ENCODE assay signal across 15 cellular contexts in the genomic region with DNA sequence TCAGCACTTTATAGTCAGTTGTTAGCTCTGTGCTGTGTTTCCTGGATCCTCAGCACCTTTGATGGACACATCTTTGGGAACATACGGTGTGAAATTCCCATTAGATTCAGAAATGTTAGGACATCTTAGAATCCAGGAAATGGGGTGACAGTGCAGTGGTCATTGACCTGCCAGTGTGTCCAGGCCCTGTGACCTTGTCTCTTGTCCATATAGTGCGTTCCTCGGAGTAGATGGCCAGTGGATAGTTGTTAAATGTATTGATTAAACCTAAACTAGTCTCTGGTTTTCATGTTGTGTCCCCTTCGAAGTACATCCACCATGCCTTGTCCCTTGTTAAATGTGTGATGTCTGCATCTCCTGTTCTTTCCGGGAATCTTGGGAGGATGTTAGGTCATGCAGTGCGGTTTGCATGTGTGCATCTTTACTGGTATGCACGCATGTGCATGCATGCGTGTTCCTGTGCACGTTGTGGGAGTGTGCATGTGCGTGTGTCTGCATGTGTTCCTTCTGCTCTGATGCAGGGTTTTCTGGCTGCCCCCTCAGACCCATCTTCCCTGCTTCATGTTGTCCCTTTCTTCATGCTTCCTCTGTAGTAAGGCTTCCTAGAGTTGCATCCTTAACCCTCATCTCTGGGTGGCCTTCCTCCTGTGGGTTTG. TPM values are rescaled to one million over a fixed set of nuclear protein-coding genes. Genes with fewer than 3 reads are reported as not detected.
DNase-seq lines count a peak whose midpoint lies in the region; ATAC-seq and TF ChIP-seq lines count a peak whose summit lies in the region.
"Had no signal": no experiment of that assay in that cellular context is flagged by ENCODE, and none has a peak within 500 bp of the region (broad histone marks: within the 10 kb centered on the region; RNA-seq: fewer than 3 reads in every experiment).

No MANE protein-coding gene starts in this region.

- no peaks in the 10 kb centered on the region for H3K9me3 Mint-ChIP-seq in activated T-cell treated with anti-CD3 and anti-CD28 coated beads, Interleukin-2, amount 50 U/mL, for 4 hours
- H3K9me3 Mint-ChIP-seq in endothelial cell (ENCODE audit: unreplicated experiment): no peaks in the 10 kb centered on the region
- H3K9me3 Mint-ChIP-seq: immature natural killer cell had no signal

- intact Hi-C loops in gastrocnemius medialis (cut with DNase I; ENCODE audit: low total_unique reads): loop anchor here (5.0 to 10.0 kb wide), 2 partner anchors 109 to 413 kb away; a partner anchor contains a TSS

- H3K27ac ChIP-seq in gastrocnemius medialis: peak overlapping the region; percentile 34 to 69 (median 60)
- no peak overlapping the region for H3K27ac ChIP-seq in SJCRH30
- H3K27ac ChIP-seq: coronary artery, tibial artery had no signal

- peaks cover 25% of the 10 kb centered on the region for H3K36me3 Mint-ChIP-seq in activated T-cell treated with anti-CD3 and anti-CD28 coated beads, Interleukin-2, amount 50 U/mL, for 4 hours (ENCODE audit: insufficient read depth)
- H3K36me3 Mint-ChIP-seq in endothelial cell (ENCODE audit: low read depth, unreplicated experiment): peaks cover 43% of the 10 kb centered on the region

- ATAC-seq in activated T-cell treated with anti-CD3 and anti-CD28 coated beads, Interleukin-2, amount 50 U/mL, for 4 hours: no peak
- ATAC-seq in gastrocnemius medialis: no peak

- peaks cover 35% of the 10 kb centered on the region; the same call in 1 of the 2 replicates for H3K36me3 ChIP-seq in Loucy (ENCODE audit: insufficient read depth, low read length)
- H3K36me3 ChIP-seq in gastrocnemius medialis: peaks cover 0 to 35% of the 10 kb centered on the region in 2 donors
- peaks cover 46% of the 10 kb centered on the region for H3K36me3 ChIP-seq in SJCRH30

- H3K27me3 Mint-ChIP-seq in activated T-cell treated with anti-CD3 and anti-CD28 coated beads, Interleukin-2, amount 50 U/mL, for 4 hours (ENCODE audit: low read depth): no peaks in the 10 kb centered on the region
- H3K27me3 Mint-ChIP-seq in endothelial cell (ENCODE audit: unreplicated experiment): peaks cover 15% of the 10 kb centered on the region

- DNase-seq in activated T-cell treated with anti-CD3 and anti-CD28 coated beads, Interleukin-2, amount 50 U/mL, for 4 hours: no peak
- no peak for DNase-seq in activated T-cell treated with anti-CD3 and anti-CD28 coated beads, Interleukin-2, amount 50 U/mL, for 48 hours
- DNase-seq in endothelial cell (ENCODE audit: low spot score) (no peak), gastrocnemius medialis (no peak), SJCRH30 (no peak), dedifferentiated amniotic fluid mesenchymal stem cell (ENCODE audit: extremely low spot score) (no peak), NCI-H1930 (lab: John Stamatoyannopoulos, UW) (no peak)
- DNase-seq: activated gamma-delta T cell, DMS79 treated with DMSO at 0.1 percent for 48 hours, immature natural killer cell, NCI-H748 treated with DMSO at 0.1 percent for 48 hours had no signal

- H3K4me2 ChIP-seq in Loucy (ENCODE audit: low read depth, low read length, poor library complexity, severe bottlenecking): peak overlapping the region; percentile 79
- H3K4me2 ChIP-seq: smooth muscle cell had no signal

- TF ChIP-seq POLR2A in gastrocnemius medialis (IDR thresholded peaks at IDR 0.05): no peak

- peak overlapping the region; percentile 67 for H3K9ac ChIP-seq in Loucy (ENCODE audit: low read depth, low read length, poor library complexity, severe bottlenecking)

- TF ChIP-seq CTCF in Loucy (conservative IDR thresholded peaks at IDR 0.05; ENCODE audit: low read length) (no peak), endothelial cell (IDR thresholded peaks at IDR 0.05; ENCODE audit: unreplicated experiment) (no peak), gastrocnemius medialis (IDR thresholded peaks at IDR 0.05 in 4 of 5, conservative IDR thresholded peaks at IDR 0.05 in 1 of 5) (no peak)

- H3K4me1 ChIP-seq in Loucy (ENCODE audit: insufficient read depth, low read length, poor library complexity, severe bottlenecking) (peaks cover 40% of the 10 kb centered on the region), gastrocnemius medialis (peaks cover 48 to 55% of the 10 kb centered on the region in 2 donors), SJCRH30 (0 out of 2 replicates have a peak, but pooled peaks cover 3% of the 10 kb centered on the region)

- H3K4me3 Mint-ChIP-seq in activated T-cell treated with anti-CD3 and anti-CD28 coated beads, Interleukin-2, amount 50 U/mL, for 4 hours: peak overlapping the region; percentile 7
- peak overlapping the region; percentile 74 for H3K4me3 Mint-ChIP-seq in endothelial cell (ENCODE audit: unreplicated experiment)

- no peaks in the 10 kb centered on the region; the same call in 1 of the 2 replicates for H3F3A ChIP-seq in Loucy (ENCODE audit: low read depth)

- in situ Hi-C loops in gastrocnemius medialis (cut with MboI; ENCODE audit: low sequenced_read_pairs in 4 of 4): no loop called here

- peaks cover 95% of the 10 kb centered on the region for H3K79me2 ChIP-seq in Loucy (ENCODE audit: insufficient read depth, low read length)

- peak overlapping the region; percentile 73 for H3K27ac Mint-ChIP-seq in endothelial cell (ENCODE audit: unreplicated experiment)

- peaks cover 82% of the 10 kb centered on the region for H4K20me1 ChIP-seq in Loucy (ENCODE audit: insufficient read depth, low read length, poor library complexity, severe bottlenecking)

- H3K4me3 ChIP-seq in Loucy (ENCODE audit: low read length, poor library complexity, severe bottlenecking): peak overlapping the region; percentile 92
- no peak overlapping the region for H3K4me3 ChIP-seq in gastrocnemius medialis
- H3K4me3 ChIP-seq in SJCRH30: no peak overlapping the region
- H3K4me3 ChIP-seq: coronary artery, smooth muscle cell, tibial artery had no signal

- H3K9me3 ChIP-seq in Loucy (ENCODE audit: insufficient read depth, low read depth, low read length): no peaks in the 10 kb centered on the region
- H3K9me3 ChIP-seq in gastrocnemius medialis: no peaks in the 10 kb centered on the region
- no peaks in the 10 kb centered on the region for H3K9me3 ChIP-seq in SJCRH30 (replicated peaks)
- H3K9me3 ChIP-seq: tibial artery had no signal

- no peak overlapping the region for H2AFZ ChIP-seq in Loucy (ENCODE audit: low read length)

- H3K27me3 ChIP-seq in Loucy (ENCODE audit: insufficient read depth, low read length, poor library complexity, severe bottlenecking): peaks cover 6% of the 10 kb centered on the region
- no peaks in the 10 kb centered on the region for H3K27me3 ChIP-seq in gastrocnemius medialis
- no peaks in the 10 kb centered on the region for H3K27me3 ChIP-seq in SJCRH30
- H3K27me3 ChIP-seq: tibial artery had no signal

- peaks cover 55% of the 10 kb centered on the region for H3K4me1 Mint-ChIP-seq in activated T-cell treated with anti-CD3 and anti-CD28 coated beads, Interleukin-2, amount 50 U/mL, for 4 hours (ENCODE audit: low read depth)
- H3K4me1 Mint-ChIP-seq in endothelial cell (ENCODE audit: unreplicated experiment): peaks cover 32% of the 10 kb centered on the region

- H3K9me2 ChIP-seq in Loucy (replicated peaks; ENCODE audit: low read depth, low read length): no peaks in the 10 kb centered on the region

RNA-seq across cellular contexts. Expression of a gene that starts 4.0 kb away (rescaled TPM):
- 10 to 100 TPM; 56.2 to 65.3 (median 60.9) TPM for total RNA-seq in activated T-cell treated with anti-CD3 and anti-CD28 coated beads, Interleukin-2, amount 50 U/mL, for 4 hours
- total RNA-seq in endothelial cell (ENCODE audit: unreplicated experiment) (46.6 TPM), gastrocnemius medialis (10 to 100 TPM in 2 of 4 donors, 1 to 10 TPM in 2; 5.2 to 16.5 (median 11.2) TPM)
- total RNA-seq in SJCRH30 (2014; rRNA removed; shearing (Covaris generic)): 30.0 and 39.3 TPM in 2 replicates

RNA-seq across cellular contexts. Expression of a gene that starts 31.9 kb away (rescaled TPM):
- total RNA-seq in activated T-cell treated with anti-CD3 and anti-CD28 coated beads, Interleukin-2, amount 50 U/mL, for 4 hours: 100 to 1,000 TPM; 453 to 533 (median 503) TPM
- 142 TPM for total RNA-seq in endothelial cell (ENCODE audit: unreplicated experiment)
- total RNA-seq in gastrocnemius medialis: 100 to 1,000 TPM in 2 of 4 donors, 10 to 100 TPM in 2; 79.4 to 147 (median 120) TPM
- 624 and 627 TPM in 2 replicates for total RNA-seq in SJCRH30 (2014; rRNA removed; shearing (Covaris generic))

RNA-seq across cellular contexts. Expression of a gene that starts 33.0 kb away (rescaled TPM):
- 100 to 1,000 TPM; 143 to 161 (median 146) TPM for total RNA-seq in activated T-cell treated with anti-CD3 and anti-CD28 coated beads, Interleukin-2, amount 50 U/mL, for 4 hours
- 44.8 TPM for total RNA-seq in endothelial cell (ENCODE audit: unreplicated experiment)
- total RNA-seq in gastrocnemius medialis: 10 to 100 TPM; 16.9 to 38.0 (median 28.2) TPM
- total RNA-seq in SJCRH30 (2014; rRNA removed; shearing (Covaris generic)): 23.6 and 28.3 TPM in 2 replicates

RNA-seq across cellular contexts. Expression of a gene that starts 47.6 kb away (rescaled TPM):
- 10 to 100 TPM; 88.2 to 99.5 (median 89.5) TPM for total RNA-seq in activated T-cell treated with anti-CD3 and anti-CD28 coated beads, Interleukin-2, amount 50 U/mL, for 4 hours
- 118 TPM for total RNA-seq in endothelial cell (ENCODE audit: unreplicated experiment)
- 10 to 100 TPM in 3 of 4 donors, 1 to 10 TPM in 1; 7.3 to 15.8 (median 12.8) TPM for total RNA-seq in gastrocnemius medialis
- 13.6 and 16.4 TPM in 2 replicates for total RNA-seq in SJCRH30 (2014; rRNA removed; shearing (Covaris generic))
